ENCODE assay signal across 19 cellular contexts in genomic region chr10:46326971-46327370, GRCh38. TPM values are rescaled to one million over a fixed set of nuclear protein-coding genes. Genes with fewer than 3 reads are reported as not detected.
DNase-seq lines count a peak whose midpoint lies in the region; ATAC-seq and TF ChIP-seq lines count a peak whose summit lies in the region.
"Had no signal": no experiment of that assay in that cellular context is flagged by ENCODE, and none has a peak within 500 bp of the region (broad histone marks: within the 10 kb centered on the region; RNA-seq: fewer than 3 reads in every experiment).

No MANE protein-coding gene starts in this region.

- H2AFZ ChIP-seq in H9 (ENCODE audit: low read length), result no peak overlapping the region

- TF ChIP-seq EP300 in sigmoid colon (IDR thresholded peaks at IDR 0.05), result no peak

- H3K79me1 ChIP-seq in H9 (ENCODE audit: insufficient read depth, low read depth, low read length, poor library complexity, severe bottlenecking), result no peaks in the 10 kb centered on the region

- H3T11ph ChIP-seq in H9 (ENCODE audit: low read length), result no peak overlapping the region

- H3K27ac ChIP-seq in H9 (ENCODE audit: insufficient read length, low read depth, low read length), result no peak overlapping the region
- no peak overlapping the region for H3K27ac ChIP-seq in sigmoid colon

- TF ChIP-seq POLR2A in sigmoid colon (IDR thresholded peaks at IDR 0.05), result no peak

- peaks cover 13% of the 10 kb centered on the region in 2 experiments for H3K4me1 Mint-ChIP-seq in H9
- no peaks in the 10 kb centered on the region for H3K4me1 Mint-ChIP-seq in activated T-helper 1 cell treated with anti-CD3 and anti-CD28 coated beads, Interleukin-12 subunit alpha, Interleukin-12 subunit beta, Interleukin-2, Interleukin-4 antibody, amounts not matched to agents 30 ng/mL and 10 ng/mL and 1 ng/mL, durations not matched to agents 14 hours and 24 hours and 36 hours (ENCODE audit: low read depth)
- H3K4me1 Mint-ChIP-seq: CD4-positive, CD25-positive, alpha-beta regulatory T cell; IgD-negative memory B cell had no signal

- H3K9me3 ChIP-seq in H9 (ENCODE audit: control insufficient read depth, low read depth, low read length) (no peaks in the 10 kb centered on the region), sigmoid colon (no peaks in the 10 kb centered on the region)

- no peak overlapping the region for H3K4me3 Mint-ChIP-seq in H9
- H3K4me3 Mint-ChIP-seq in activated T-helper 1 cell treated with anti-CD3 and anti-CD28 coated beads, Interleukin-12 subunit alpha, Interleukin-12 subunit beta, Interleukin-2, Interleukin-4 antibody, amounts not matched to agents 30 ng/mL and 10 ng/mL and 1 ng/mL, durations not matched to agents 14 hours and 24 hours and 36 hours, result no peak overlapping the region
- H3K4me3 Mint-ChIP-seq: CD4-positive, CD25-positive, alpha-beta regulatory T cell; IgD-negative memory B cell had no signal

- intact Hi-C loops in activated T-helper 1 cell treated with anti-CD3 and anti-CD28 coated beads, Interleukin-12 subunit alpha, Interleukin-12 subunit beta, Interleukin-2, Interleukin-4 antibody, amounts not matched to agents 30 ng/mL and 10 ng/mL and 1 ng/mL, durations not matched to agents 14 hours and 24 hours and 36 hours (cut with micrococcal nuclease), result loop anchor here (10.0 kb wide), 1 partner anchor 102 kb away; no protein-coding TSS in a partner anchor
- intact Hi-C loops in sigmoid colon (cut with DNase I), result no loop called here
- intact Hi-C loops in cardiac septum (cut with DNase I), result no loop called here

- H3K36me3 Mint-ChIP-seq in H9 (ENCODE audit: insufficient read depth in 1 of 3, low read depth in 3 of 3), result no peaks in the 10 kb centered on the region
- no peaks in the 10 kb centered on the region for H3K36me3 Mint-ChIP-seq in activated T-helper 1 cell treated with anti-CD3 and anti-CD28 coated beads, Interleukin-12 subunit alpha, Interleukin-12 subunit beta, Interleukin-2, Interleukin-4 antibody, amounts not matched to agents 30 ng/mL and 10 ng/mL and 1 ng/mL, durations not matched to agents 14 hours and 24 hours and 36 hours (ENCODE audit: low read depth)
- H3K36me3 Mint-ChIP-seq: CD4-positive, CD25-positive, alpha-beta regulatory T cell; IgD-negative memory B cell had no signal

- H3K4ac ChIP-seq in H9 (ENCODE audit: low read depth, low read length), result no peak overlapping the region

- no peak overlapping the region for H2BK5ac ChIP-seq in H9 (ENCODE audit: insufficient read length, low read length)

- H3K4me3 ChIP-seq in sigmoid colon, result no peak overlapping the region

- WGBS in H9 (ENCODE audit: extremely low coverage, insufficient read length, low lambda C conversion rate), result no CpG with 5 or more reads among the region's 4 CpGs
- WGBS in sigmoid colon, 2 donors, result 93 to 94% methylated on average over 4 of the region's 4 CpGs

- H3K23me2 ChIP-seq in H9 (ENCODE audit: insufficient read length, low read depth, low read length, poor library complexity, severe bottlenecking), result no peaks in the 10 kb centered on the region

- no peak overlapping the region; the same call in 1 of the 2 replicates for H3K14ac ChIP-seq in H9 (ENCODE audit: insufficient read depth, low read length)

- H2BK120ac ChIP-seq in H9 (ENCODE audit: low read depth, low read length, poor library complexity, severe bottlenecking), result no peak overlapping the region

- no peak overlapping the region for H3K9ac ChIP-seq in H9 (ENCODE audit: extremely low read depth, insufficient read length, low read length)

- H3K27me3 ChIP-seq in H9 (ENCODE audit: insufficient read depth, low read length) (no peaks in the 10 kb centered on the region), sigmoid colon (no peaks in the 10 kb centered on the region)

- H4K20me1 ChIP-seq in H9 (ENCODE audit: control insufficient read depth, insufficient read depth, insufficient read length), result no peaks in the 10 kb centered on the region

- no peaks in the 10 kb centered on the region; the same call in 1 of the 2 replicates for H3K27me3 Mint-ChIP-seq in H9 (ENCODE audit: low read depth)
- H3K27me3 Mint-ChIP-seq in activated T-helper 1 cell treated with anti-CD3 and anti-CD28 coated beads, Interleukin-12 subunit alpha, Interleukin-12 subunit beta, Interleukin-2, Interleukin-4 antibody, amounts not matched to agents 30 ng/mL and 10 ng/mL and 1 ng/mL, durations not matched to agents 14 hours and 24 hours and 36 hours (ENCODE audit: insufficient read depth), result peaks cover 12% of the 10 kb centered on the region

- no peaks in the 10 kb centered on the region; a peak in 1 of 5 replicates for H3K9me3 Mint-ChIP-seq in H9
- no peaks in the 10 kb centered on the region for H3K9me3 Mint-ChIP-seq in activated T-helper 1 cell treated with anti-CD3 and anti-CD28 coated beads, Interleukin-12 subunit alpha, Interleukin-12 subunit beta, Interleukin-2, Interleukin-4 antibody, amounts not matched to agents 30 ng/mL and 10 ng/mL and 1 ng/mL, durations not matched to agents 14 hours and 24 hours and 36 hours

- ATAC-seq in GM18907 (IDR thresholded peaks at IDR 0.05; ENCODE audit: unreplicated experiment), result no peak

- DNase-seq in H9, result peak; percentile 15
- DNase-seq in activated T-helper 1 cell treated with anti-CD3 and anti-CD28 coated beads, Interleukin-12 subunit alpha, Interleukin-12 subunit beta, Interleukin-2, Interleukin-4 antibody, amounts not matched to agents 30 ng/mL and 10 ng/mL and 1 ng/mL, durations not matched to agents 14 hours and 24 hours and 36 hours (ENCODE audit: low spot score), result no peak
- DNase-seq in islet precursor cell, result peak; percentile 23
- peak; percentile 42 for DNase-seq in sigmoid colon
- DNase-seq in glomerular visceral epithelial cell (ENCODE audit: extremely low spot score), result no peak
- no peak for DNase-seq in cardiac septum (ENCODE audit: low spot score)
- DNase-seq: CD4-positive, CD25-positive, alpha-beta regulatory T cell; DMS79; NCI-H1105 treated with DMSO at 0.1 percent for 48 hours; NCI-H1694; NCI-H2081; NCI-H2171; NCI-H446; NCI-H526; OCI-M1 had no signal

- no peaks in the 10 kb centered on the region for H3K36me3 ChIP-seq in sigmoid colon

- H3K4me1 ChIP-seq in H9 (ENCODE audit: insufficient read depth, low read length), result no peaks in the 10 kb centered on the region; the same call in 1 of the 2 replicates
- no peaks in the 10 kb centered on the region for H3K4me1 ChIP-seq in sigmoid colon

- H2BK12ac ChIP-seq in H9 (ENCODE audit: insufficient read length, low read depth, low read length), result no peak overlapping the region

- H3K23ac ChIP-seq in H9 (ENCODE audit: insufficient read length, low read depth, low read length), result no peak overlapping the region

- H3K27ac Mint-ChIP-seq in H9, result peak overlapping the region in 1 of 3 experiments; percentile 44; a peak in 2 of 7 replicates
- peak overlapping the region; percentile 3 for H3K27ac Mint-ChIP-seq in activated T-helper 1 cell treated with anti-CD3 and anti-CD28 coated beads, Interleukin-12 subunit alpha, Interleukin-12 subunit beta, Interleukin-2, Interleukin-4 antibody, amounts not matched to agents 30 ng/mL and 10 ng/mL and 1 ng/mL, durations not matched to agents 14 hours and 24 hours and 36 hours
- H3K27ac Mint-ChIP-seq: IgD-negative memory B cell had no signal

- H4K8ac ChIP-seq in H9 (replicated peaks; ENCODE audit: insufficient read length, low read depth, low read length), result no peak overlapping the region

- no peak overlapping the region for H3K18ac ChIP-seq in H9 (ENCODE audit: insufficient read length, low read depth, low read length)

- no peak overlapping the region for H4K5ac ChIP-seq in H9 (ENCODE audit: insufficient read length, low read depth, low read length)

- H4K91ac ChIP-seq in H9 (ENCODE audit: insufficient read length, low read depth, low read length), result no peak overlapping the region

- no peak overlapping the region for H3K56ac ChIP-seq in H9 (ENCODE audit: insufficient read length, low read depth, low read length)

- no peaks in the 10 kb centered on the region for H3K79me2 ChIP-seq in H9 (ENCODE audit: insufficient read depth, low read length)

- no peak overlapping the region for H2BK20ac ChIP-seq in H9 (ENCODE audit: low read depth, low read length, poor library complexity, severe bottlenecking)

- no peak overlapping the region for H2AK5ac ChIP-seq in H9 (ENCODE audit: insufficient read length, low read length)

- no peak overlapping the region for H2BK15ac ChIP-seq in H9 (ENCODE audit: low read depth, low read length)

- no peak overlapping the region for H3K4me2 ChIP-seq in H9 (ENCODE audit: insufficient read depth, insufficient read length, low read length)

- TF ChIP-seq CTCF in H9 (conservative IDR thresholded peaks at IDR 0.05) (no peak), sigmoid colon (IDR thresholded peaks at IDR 0.05) (no peak)

RNA-seq across cellular contexts. Expression of gene ANTXRL, which starts 40.2 kb away (rescaled TPM):
- not detected in 2 replicates for total RNA-seq in H9 (2021)
- total RNA-seq in activated T-helper 1 cell treated with anti-CD3 and anti-CD28 coated beads, Interleukin-12 subunit alpha, Interleukin-12 subunit beta, Interleukin-2, Interleukin-4 antibody, amounts not matched to agents 30 ng/mL and 10 ng/mL and 1 ng/mL, durations not matched to agents 14 hours and 24 hours and 36 hours, result not detected in 2 replicates
- total RNA-seq in sigmoid colon, result not detected
- polyA plus RNA-seq in sigmoid colon, result not detected
- total RNA-seq in cardiac septum, result not detected
- total RNA-seq: A673; CD4-positive, CD25-positive, alpha-beta regulatory T cell had no signal
- polyA plus RNA-seq: BJ, IgD-negative memory B cell had no signal

RNA-seq across cellular contexts. Expression of gene ANXA8L1, which starts 48.6 kb away (rescaled TPM):
- total RNA-seq in H9 (2021) (not detected in 2 replicates), sigmoid colon (under 1 TPM in 1 of 4 donors, not detected in 3; 0.68 TPM), cardiac septum (not detected)
- total RNA-seq in activated T-helper 1 cell treated with anti-CD3 and anti-CD28 coated beads, Interleukin-12 subunit alpha, Interleukin-12 subunit beta, Interleukin-2, Interleukin-4 antibody, amounts not matched to agents 30 ng/mL and 10 ng/mL and 1 ng/mL, durations not matched to agents 14 hours and 24 hours and 36 hours, result not detected in 2 replicates
- polyA plus RNA-seq in sigmoid colon, result not detected
- total RNA-seq: A673; CD4-positive, CD25-positive, alpha-beta regulatory T cell had no signal
- polyA plus RNA-seq: CD4-positive, CD25-positive, alpha-beta regulatory T cell; IgD-negative memory B cell had no signal

Comparison
In these comparisons a context has a peak if more than half of its experiments do, and no peak if none do; other contexts are left out.
1. DNase-seq: peak in H9 (single experiment), islet precursor cell (single experiment) and sigmoid colon (single experiment); none in activated T-helper 1 cell treated with anti-CD3 and anti-CD28 coated beads, Interleukin-12 subunit alpha, Interleukin-12 subunit beta, Interleukin-2, Interleukin-4 antibody, amounts not matched to agents 30 ng/mL and 10 ng/mL and 1 ng/mL, durations not matched to agents 14 hours and 24 hours and 36 hours (single experiment), glomerular visceral epithelial cell (single experiment) and cardiac septum (single experiment).